Comparison of ENCODE assay signal across 9 cellular contexts in genomic region chrX:154459843-154460242, GRCh38. TPM values are rescaled to one million over a fixed set of nuclear protein-coding genes. Genes with fewer than 3 reads are reported as not detected.
DNase-seq lines count a peak whose midpoint lies in the region; ATAC-seq, FAIRE-seq and TF ChIP-seq lines count a peak whose summit lies in the region.
"Had no signal": no experiment of that assay in that cellular context is flagged by ENCODE, and none has a peak within 500 bp of the region (broad histone marks: within the 10 kb centered on the region; RNA-seq: fewer than 3 reads in every experiment).

No MANE protein-coding gene starts in this region.

- dilution Hi-C loops in endothelial cell of umbilical vein (cut with MboI; ENCODE audit: extremely low pct_ligation_motif_present, low sequenced_read_pairs): no loop called here

- no TSS peak for BruUV-seq in endothelial cell of umbilical vein (replicated peaks; lab: Mats Ljungman, UMichigan)

- H3K4me1 Mint-ChIP-seq in activated CD4-positive, alpha-beta memory T cell treated with anti-CD3 and anti-CD28 coated beads, Interleukin-2, amount 10 ng/mL, durations not matched to agents 7 days and 5 days: peaks cover 13% of the 10 kb centered on the region

- no peaks in the 10 kb centered on the region for H3K27me3 Mint-ChIP-seq in activated CD4-positive, alpha-beta memory T cell treated with anti-CD3 and anti-CD28 coated beads, Interleukin-2, amount 10 ng/mL, durations not matched to agents 7 days and 5 days

- H2AFZ ChIP-seq in GM23248: no peak overlapping the region
- no peak overlapping the region for H2AFZ ChIP-seq in endothelial cell of umbilical vein (ENCODE audit: low read depth, low read length)

- H3K9me2 ChIP-seq in GM23248 (ENCODE audit: insufficient read depth): no peaks in the 10 kb centered on the region

- H3K9me3 ChIP-seq in GM23248 (ENCODE audit: low read depth) (no peaks in the 10 kb centered on the region), endothelial cell of umbilical vein (replicated peaks; ENCODE audit: control insufficient read depth, insufficient read depth, low read length) (no peaks in the 10 kb centered on the region)

- H3K79me2 ChIP-seq in GM23248 (ENCODE audit: insufficient read depth): peaks cover 59% of the 10 kb centered on the region
- peaks cover 25% of the 10 kb centered on the region for H3K79me2 ChIP-seq in endothelial cell of umbilical vein (ENCODE audit: control insufficient read depth, insufficient read depth, low read length)

- intact Hi-C loops in endothelial cell of umbilical vein (cut with micrococcal nuclease): loop anchor here (2.0 kb wide), 1 partner anchor 19 kb away; the partner anchor contains the start of gene LAGE3

- H3F3A ChIP-seq in GM23248 (ENCODE audit: insufficient read depth): no peaks in the 10 kb centered on the region

- peak overlapping the region; percentile 78 for H3K4me2 ChIP-seq in GM23248 (ENCODE audit: unreplicated experiment)
- H3K4me2 ChIP-seq in endothelial cell of umbilical vein (ENCODE audit: insufficient read depth, low read length): no peak overlapping the region

- peak overlapping the region; percentile 90 for H3K4me3 ChIP-seq in GM23248
- H3K4me3 ChIP-seq in endothelial cell of umbilical vein (replicated peaks in 1 of 3; ENCODE audit: insufficient read depth in 1 of 3, low read depth in 1 of 3, low read length in 3 of 3): no peak overlapping the region

- no peak overlapping the region for H3K4me3 Mint-ChIP-seq in activated CD4-positive, alpha-beta memory T cell treated with anti-CD3 and anti-CD28 coated beads, Interleukin-2, amount 10 ng/mL, durations not matched to agents 7 days and 5 days

- no peaks in the 10 kb centered on the region for H3K9me1 ChIP-seq in endothelial cell of umbilical vein (replicated peaks; ENCODE audit: control insufficient read depth, extremely low read depth, insufficient read depth, low read length)

- no peak overlapping the region for H3K27ac Mint-ChIP-seq in activated CD4-positive, alpha-beta memory T cell treated with anti-CD3 and anti-CD28 coated beads, Interleukin-2, amount 10 ng/mL, durations not matched to agents 7 days and 5 days

- no peaks in the 10 kb centered on the region for H3K4me1 ChIP-seq in GM23248 (ENCODE audit: insufficient read depth)
- peaks cover 7% of the 10 kb centered on the region for H3K4me1 ChIP-seq in endothelial cell of umbilical vein (ENCODE audit: control insufficient read depth, extremely low read depth, insufficient read depth, low read length)

- TF ChIP-seq POLR2A in endothelial cell of umbilical vein (IDR thresholded peaks at IDR 0.05; ENCODE audit: low read depth, low read length): no peak

- H3K9me3 Mint-ChIP-seq in activated CD4-positive, alpha-beta memory T cell treated with anti-CD3 and anti-CD28 coated beads, Interleukin-2, amount 10 ng/mL, durations not matched to agents 7 days and 5 days: no peaks in the 10 kb centered on the region

- TF ChIP-seq CTCF in RWPE1 (conservative IDR thresholded peaks at IDR 0.05; ENCODE audit: low read depth) (no peak), endothelial cell of umbilical vein (IDR thresholded peaks at IDR 0.05; ENCODE audit: extremely low read depth in 1 of 2, insufficient read depth in 1 of 2, low read depth in 1 of 2, low read length in 2 of 2) (no peak)

- DNase-seq in GM23248 (peak; percentile 57), RWPE1 (ENCODE audit: low spot score) (no peak), endothelial cell of umbilical vein (ENCODE audit: low read depth, low spot score) (no peak), retina (peak; percentile 40)
- DNase-seq in stimulated activated CD4-positive, alpha-beta T cell treated with anti-CD3 and anti-CD28 coated beads, Interleukin-12 subunit alpha, Interleukin-12 subunit beta, amount 100 ng/mL, for 4 hours: no peak
- DNase-seq in stimulated activated CD4-positive, alpha-beta T cell treated with anti-CD3 and anti-CD28 coated beads, Interleukin-4, amount 100 ng/mL, for 1 hour: no peak
- DNase-seq in activated CD4-positive, alpha-beta memory T cell treated with anti-CD3 and anti-CD28 coated beads, Interleukin-2, amount 10 ng/mL, durations not matched to agents 7 days and 5 days: no peak

- H3K36me3 Mint-ChIP-seq in activated CD4-positive, alpha-beta memory T cell treated with anti-CD3 and anti-CD28 coated beads, Interleukin-2, amount 10 ng/mL, durations not matched to agents 7 days and 5 days (ENCODE audit: low read depth): peaks cover 5% of the 10 kb centered on the region

- in situ Hi-C loops in GM23248 (cut with MboI): no loop called here

- no peaks in the 10 kb centered on the region for H3K27me3 ChIP-seq in GM23248 (replicated peaks; ENCODE audit: insufficient read depth)
- H3K27me3 ChIP-seq in endothelial cell of umbilical vein (ENCODE audit: control insufficient read depth in 2 of 2, insufficient read depth in 2 of 2, low read length in 2 of 2): no peaks in the 10 kb centered on the region

- ATAC-seq in HG03095 (IDR thresholded peaks at IDR 0.05; ENCODE audit: unreplicated experiment): no peak

- peak overlapping the region; percentile 90 for H3K9ac ChIP-seq in GM23248
- peak overlapping the region; percentile 16 for H3K9ac ChIP-seq in endothelial cell of umbilical vein (replicated peaks; ENCODE audit: extremely low read depth, insufficient read depth, low read length)

- no peak for FAIRE-seq in endothelial cell of umbilical vein (lab: Jason Lieb, UNC)
- FAIRE-seq: TTC549 had no signal

- no peaks in the 10 kb centered on the region for H4K20me1 ChIP-seq in GM23248 (ENCODE audit: insufficient read depth)
- no peaks in the 10 kb centered on the region for H4K20me1 ChIP-seq in endothelial cell of umbilical vein (replicated peaks; ENCODE audit: control insufficient read depth, extremely low read depth, insufficient read depth, low read length)

- H3K36me3 ChIP-seq in GM23248 (ENCODE audit: low read depth) (no peaks in the 10 kb centered on the region), endothelial cell of umbilical vein (ENCODE audit: control insufficient read depth in 2 of 2, extremely low read depth in 1 of 2, insufficient read depth in 2 of 2, low read length in 2 of 2) (peaks cover 0 to 10% of the 10 kb centered on the region in 2 experiments)

- H3K27ac ChIP-seq in GM23248: peak overlapping the region; percentile 79
- H3K27ac ChIP-seq in RWPE1: peak overlapping the region; percentile 73
- no peak overlapping the region for H3K27ac ChIP-seq in endothelial cell of umbilical vein (ENCODE audit: insufficient read depth, low read depth, low read length)

- CTCF ChIA-PET in RWPE1 (lab: Yijun Ruan, JAX) (interaction anchor here (0.5 kb wide), 1 partner anchor 55 kb away, joined by 3 read pairs; no protein-coding TSS in a partner anchor), endothelial cell of umbilical vein (lab: Charles Lee) (interaction anchor here (1.0 to 2.9 kb wide), 3 partner anchors 61 to 87 kb away, joined by 3 to 8 read pairs (median 3); no protein-coding TSS in a partner anchor)
- CTCF ChIA-PET in activated CD4-positive, alpha-beta memory T cell treated with anti-CD3 and anti-CD28 coated beads, Interleukin-2, amount 10 ng/mL, durations not matched to agents 7 days and 5 days (lab: Charles Lee): interaction anchor here (0.8 kb wide), 1 partner anchor 67 kb away, joined by 3 read pairs; no protein-coding TSS in a partner anchor

- POLR2A ChIA-PET in RWPE1 (lab: Yijun Ruan, JAX; ENCODE audit: low non-redundant PET) (interaction anchor here (1.0 kb wide), 1 partner anchor 86 kb away, joined by 3 read pairs; the partner anchor contains the start of gene FLNA), endothelial cell of umbilical vein (lab: Charles Lee) (interaction anchor here (1.4 kb wide), 1 partner anchor 30 kb away, joined by 3 read pairs; the partner anchor contains the start of gene SLC10A3)
- POLR2A ChIA-PET in activated CD4-positive, alpha-beta memory T cell treated with anti-CD3 and anti-CD28 coated beads, Interleukin-2, amount 10 ng/mL, durations not matched to agents 7 days and 5 days (lab: Charles Lee): interaction anchor here (1.4 to 1.9 kb wide), 4 partner anchors 17 to 67 kb away, joined by 4 to 11 read pairs (median 5); partner anchors contain the start of genes RPL10 and UBL4A

- 0 to 2% methylated on average over 2 to 8 of the region's 14 CpGs for WGBS in GM23248 (ENCODE audit: low coverage in 1 of 2, low lambda C conversion rate in 2 of 2, missing lambda C conversion rate in 2 of 2), 2 experiments

RNA-seq across cellular contexts. Expression of gene PLXNA3, which starts 1.8 kb away (rescaled TPM):
- 25.9 and 30.7 TPM in 2 replicates for total RNA-seq in GM23248 (2014; rRNA removed; shearing (Covaris generic))
- polyA plus RNA-seq in GM23248 (2016; fragmentation: Nextera tagmentation; extraction: Ambion mirVana) (26.7 and 35.1 TPM in 2 replicates), endothelial cell of umbilical vein (56.8 and 63.2 TPM in 2 replicates)
- 58.3 and 58.6 TPM in 2 replicates for total RNA-seq in endothelial cell of umbilical vein
- polyA plus RNA-seq in endothelial cell of umbilical vein (2011; cell fraction: cytosol; rRNA removed): 16.5 and 21.7 TPM in 2 replicates
- polyA plus RNA-seq in endothelial cell of umbilical vein (2011; cell fraction: nucleus; rRNA removed): 245 and 272 TPM in 2 replicates
- polyA plus RNA-seq in endothelial cell of umbilical vein (2012): 40.4 and 51.8 TPM in 2 replicates
- polyA minus RNA-seq in endothelial cell of umbilical vein: 79.7 and 86.2 TPM in 2 replicates
- 10.7 TPM for polyA minus RNA-seq in endothelial cell of umbilical vein (2011; cell fraction: cytosol; rRNA and poly(A)+ RNA removed)
- 65.9 and 96.1 TPM in 2 replicates for polyA minus RNA-seq in endothelial cell of umbilical vein (2011; cell fraction: nucleus; rRNA and poly(A)+ RNA removed)
- total RNA-seq in activated CD4-positive, alpha-beta memory T cell treated with anti-CD3 and anti-CD28 coated beads, Interleukin-2, amount 10 ng/mL, durations not matched to agents 7 days and 5 days: 10 to 100 TPM; 49.3 to 52.8 TPM

RNA-seq across cellular contexts. Expression of gene FAM50A, which starts 15.9 kb away (rescaled TPM):
- total RNA-seq in GM23248 (2014; rRNA removed; shearing (Covaris generic)): 52.5 and 54.7 TPM in 2 replicates
- polyA plus RNA-seq in GM23248 (2016; fragmentation: Nextera tagmentation; extraction: Ambion mirVana) (122 and 125 TPM in 2 replicates), endothelial cell of umbilical vein (66.6 and 75.9 TPM in 2 replicates)
- total RNA-seq in endothelial cell of umbilical vein: 111 and 123 TPM in 2 replicates
- 102 and 105 TPM in 2 replicates for polyA plus RNA-seq in endothelial cell of umbilical vein (2011; cell fraction: cytosol; rRNA removed)
- 244 and 250 TPM in 2 replicates for polyA plus RNA-seq in endothelial cell of umbilical vein (2011; cell fraction: nucleus; rRNA removed)
- polyA plus RNA-seq in endothelial cell of umbilical vein (2012): 131 and 172 TPM in 2 replicates
- 69.6 and 72.8 TPM in 2 replicates for polyA minus RNA-seq in endothelial cell of umbilical vein
- polyA minus RNA-seq in endothelial cell of umbilical vein (2011; cell fraction: cytosol; rRNA and poly(A)+ RNA removed): 22.5 TPM
- 39.7 and 43.1 TPM in 2 replicates for polyA minus RNA-seq in endothelial cell of umbilical vein (2011; cell fraction: nucleus; rRNA and poly(A)+ RNA removed)
- total RNA-seq in activated CD4-positive, alpha-beta memory T cell treated with anti-CD3 and anti-CD28 coated beads, Interleukin-2, amount 10 ng/mL, durations not matched to agents 7 days and 5 days: 10 to 100 TPM; 62.4 to 65.4 TPM

RNA-seq across cellular contexts. Expression of gene LAGE3, which starts 19.2 kb away (rescaled TPM):
- total RNA-seq in GM23248 (2014; rRNA removed; shearing (Covaris generic)): 42.9 and 44.0 TPM in 2 replicates
- polyA plus RNA-seq in GM23248 (2016; fragmentation: Nextera tagmentation; extraction: Ambion mirVana) (49.2 and 49.7 TPM in 2 replicates), endothelial cell of umbilical vein (31.9 and 47.8 TPM in 2 replicates)
- 14.3 and 17.8 TPM in 2 replicates for total RNA-seq in endothelial cell of umbilical vein
- polyA plus RNA-seq in endothelial cell of umbilical vein (2011; cell fraction: cytosol; rRNA removed): 22.4 and 25.4 TPM in 2 replicates
- polyA plus RNA-seq in endothelial cell of umbilical vein (2011; cell fraction: nucleus; rRNA removed): 5.0 and 7.1 TPM in 2 replicates
- 18.7 and 19.4 TPM in 2 replicates for polyA plus RNA-seq in endothelial cell of umbilical vein (2012)
- 4.6 and 6.8 TPM in 2 replicates for polyA minus RNA-seq in endothelial cell of umbilical vein
- polyA minus RNA-seq in endothelial cell of umbilical vein (2011; cell fraction: cytosol; rRNA and poly(A)+ RNA removed): 18.5 TPM
- polyA minus RNA-seq in endothelial cell of umbilical vein (2011; cell fraction: nucleus; rRNA and poly(A)+ RNA removed): 0.48 and 1.4 TPM in 2 replicates
- total RNA-seq in activated CD4-positive, alpha-beta memory T cell treated with anti-CD3 and anti-CD28 coated beads, Interleukin-2, amount 10 ng/mL, durations not matched to agents 7 days and 5 days: 10 to 100 TPM; 28.1 to 29.9 TPM

RNA-seq across cellular contexts. Expression of gene GDI1, which starts 22.9 kb away (rescaled TPM):
- 196 and 228 TPM in 2 replicates for total RNA-seq in GM23248 (2014; rRNA removed; shearing (Covaris generic))
- 82.2 and 87.1 TPM in 2 replicates for polyA plus RNA-seq in GM23248 (2016; fragmentation: Nextera tagmentation; extraction: Ambion mirVana)
- 128 and 131 TPM in 2 replicates for total RNA-seq in endothelial cell of umbilical vein
- 247 and 267 TPM in 2 replicates for polyA plus RNA-seq in endothelial cell of umbilical vein
- 167 and 182 TPM in 2 replicates for polyA plus RNA-seq in endothelial cell of umbilical vein (2011; cell fraction: cytosol; rRNA removed)
- 1,001 and 1,020 TPM in 2 replicates for polyA plus RNA-seq in endothelial cell of umbilical vein (2011; cell fraction: nucleus; rRNA removed)
- 130 and 167 TPM in 2 replicates for polyA plus RNA-seq in endothelial cell of umbilical vein (2012)
- 141 and 144 TPM in 2 replicates for polyA minus RNA-seq in endothelial cell of umbilical vein
- 29.2 TPM for polyA minus RNA-seq in endothelial cell of umbilical vein (2011; cell fraction: cytosol; rRNA and poly(A)+ RNA removed)
- polyA minus RNA-seq in endothelial cell of umbilical vein (2011; cell fraction: nucleus; rRNA and poly(A)+ RNA removed): 114 and 123 TPM in 2 replicates
- 100 to 1,000 TPM; 114 to 117 TPM for total RNA-seq in activated CD4-positive, alpha-beta memory T cell treated with anti-CD3 and anti-CD28 coated beads, Interleukin-2, amount 10 ng/mL, durations not matched to agents 7 days and 5 days

RNA-seq across cellular contexts. Expression of gene UBL4A, which starts 26.6 kb away (rescaled TPM):
- 36.8 and 53.0 TPM in 2 replicates for total RNA-seq in GM23248 (2014; rRNA removed; shearing (Covaris generic))
- polyA plus RNA-seq in GM23248 (2016; fragmentation: Nextera tagmentation; extraction: Ambion mirVana) (42.4 and 45.2 TPM in 2 replicates), endothelial cell of umbilical vein (25.3 and 28.3 TPM in 2 replicates)
- 27.2 and 31.4 TPM in 2 replicates for total RNA-seq in endothelial cell of umbilical vein
- 21.3 and 26.1 TPM in 2 replicates for polyA plus RNA-seq in endothelial cell of umbilical vein (2011; cell fraction: cytosol; rRNA removed)
- 10.5 and 10.9 TPM in 2 replicates for polyA plus RNA-seq in endothelial cell of umbilical vein (2011; cell fraction: nucleus; rRNA removed)
- 18.7 and 25.4 TPM in 2 replicates for polyA plus RNA-seq in endothelial cell of umbilical vein (2012)
- polyA minus RNA-seq in endothelial cell of umbilical vein: 20.1 and 20.2 TPM in 2 replicates
- polyA minus RNA-seq in endothelial cell of umbilical vein (2011; cell fraction: cytosol; rRNA and poly(A)+ RNA removed): 47.9 TPM
- polyA minus RNA-seq in endothelial cell of umbilical vein (2011; cell fraction: nucleus; rRNA and poly(A)+ RNA removed): 4.5 and 4.8 TPM in 2 replicates
- 10 to 100 TPM; 44.5 to 47.3 TPM for total RNA-seq in activated CD4-positive, alpha-beta memory T cell treated with anti-CD3 and anti-CD28 coated beads, Interleukin-2, amount 10 ng/mL, durations not matched to agents 7 days and 5 days

Comparison
In these comparisons a context has a peak if more than half of its experiments do, and no peak if none do; other contexts are left out.
1. DNase-seq: peak in GM23248 (single experiment) and retina (single experiment); none in RWPE1 (single experiment), endothelial cell of umbilical vein (single experiment), stimulated activated CD4-positive, alpha-beta T cell treated with anti-CD3 and anti-CD28 coated beads, Interleukin-12 subunit alpha, Interleukin-12 subunit beta, amount 100 ng/mL, for 4 hours (single experiment), stimulated activated CD4-positive, alpha-beta T cell treated with anti-CD3 and anti-CD28 coated beads, Interleukin-4, amount 100 ng/mL, for 1 hour (single experiment) and activated CD4-positive, alpha-beta memory T cell treated with anti-CD3 and anti-CD28 coated beads, Interleukin-2, amount 10 ng/mL, durations not matched to agents 7 days and 5 days (single experiment).